19 cellular contexts compared by ENCODE assay signal in the genomic region with DNA sequence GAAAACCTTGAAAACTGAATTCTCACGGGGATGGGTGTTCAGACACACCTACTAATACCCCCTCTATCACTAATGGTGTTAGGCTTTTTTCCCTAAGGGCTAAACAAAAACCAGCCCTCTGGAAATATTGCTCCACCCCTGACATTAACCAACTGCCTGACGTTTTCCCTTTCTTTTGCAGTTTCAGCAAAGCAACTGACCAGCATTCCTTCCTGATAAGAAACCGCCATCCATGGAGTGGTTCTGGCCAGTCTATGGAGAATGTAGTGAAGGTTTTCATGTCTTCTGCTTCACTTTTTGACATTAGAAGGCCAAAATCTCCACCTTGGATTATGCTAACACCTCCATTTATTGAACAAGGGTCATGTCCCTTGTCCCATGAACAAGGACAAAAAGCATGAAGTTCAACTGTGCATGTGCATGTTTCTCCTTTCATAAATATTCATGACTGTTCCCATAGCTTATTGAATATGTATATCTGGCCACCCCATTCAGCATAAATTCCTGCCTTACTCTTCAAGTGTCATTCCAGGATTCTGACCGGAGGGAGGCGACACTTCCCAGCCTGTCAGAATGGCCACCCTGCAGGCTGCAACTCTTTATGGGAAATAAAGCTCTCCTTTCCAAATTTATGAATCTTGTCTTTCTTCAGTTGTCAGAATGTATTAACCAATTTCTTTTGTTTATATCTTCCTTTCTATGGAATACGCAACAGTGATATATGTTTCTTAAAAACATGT.
"Had no signal": no experiment of that assay in that cellular context is flagged by ENCODE, and none has a peak within 500 bp of the region (broad histone marks: within the 10 kb centered on the region; RNA-seq: fewer than 3 reads in every experiment).

No MANE protein-coding gene starts in this region.

- ATAC-seq: activated CD8-positive, alpha-beta T cell treated with anti-CD3 and anti-CD28 coated beads for 36 hours; mucosa of descending colon; naive thymus-derived CD8-positive, alpha-beta T cell had no signal

- H3K9me3 ChIP-seq: left ventricle myocardium inferior, mucosa of descending colon, stomach, testis had no signal

- H3K27me3 ChIP-seq: cardiac muscle cell, stomach, testis had no signal

- DNase-seq: activated B cell treated with CpG ODN at 0.5 μM for 24 hours; activated CD4-positive, alpha-beta T cell treated with anti-CD3 and anti-CD28 coated beads for 48 hours; activated CD8-positive, alpha-beta T cell treated with anti-CD3 and anti-CD28 coated beads for 36 hours; activated gamma-delta T cell; activated naive CD8-positive, alpha-beta T cell treated with anti-CD3 and anti-CD28 coated beads for 36 hours; activated T-cell treated with anti-CD3 and anti-CD28 coated beads, Interleukin-2, amount 50 U/mL, for 48 hours; anterior cingulate cortex; foreskin fibroblast; glutamatergic neuron; left ventricle myocardium inferior; mucosa of descending colon; naive thymus-derived CD8-positive, alpha-beta T cell; stimulated activated CD4-positive, alpha-beta T cell treated with anti-CD3 and anti-CD28 coated beads, Interleukin-12 subunit alpha, Interleukin-12 subunit beta, amount 100 ng/mL, for 4 hours; stimulated activated CD4-positive, alpha-beta T cell treated with anti-CD3 and anti-CD28 coated beads, Interleukin-2, amount 100 ng/mL, for 24 hours; stomach; T-helper 2 cell; testis had no signal

- H3K4me3 ChIP-seq: cardiac muscle cell, left ventricle myocardium inferior, mucosa of descending colon, stomach, testis had no signal

- H3K4me1 ChIP-seq: left ventricle myocardium inferior, parathyroid adenoma, stomach, testis had no signal

- H3K36me3 ChIP-seq: cardiac muscle cell, left ventricle myocardium inferior, stomach had no signal

- H3K27ac ChIP-seq: cardiac muscle cell, left ventricle myocardium inferior, parathyroid adenoma, stomach, testis had no signal
